In genomic region chr1:26692793-26693490, GRCh38 we compare ENCODE assay signal across 1 cellular context.
TF ChIP-seq lines count a peak whose summit lies in the region.

No MANE protein-coding gene starts in this region.

TF ChIP-seq in SK-N-SH, 30 proteins besides CTCF, POLR2A, EP300 and RAD21 (continued from another document):
- TF ChIP-seq RXRA (IDR thresholded peaks at IDR 0.05; ENCODE audit: borderline replicate concordance, low read depth) (no peak; the same call in 1 of the 2 replicates), FOSL2 (IDR thresholded peaks at IDR 0.05; ENCODE audit: borderline replicate concordance, low read depth) (no peak), IRF3 (IDR thresholded peaks at IDR 0.05; ENCODE audit: low read depth, low read length) (no peak), RFX5 (IDR thresholded peaks at IDR 0.05; ENCODE audit: low read length) (peak; percentile 86), ELF1 (IDR thresholded peaks at IDR 0.05) (peak; percentile 49; the same call in 1 of the 2 replicates), USF1 (IDR thresholded peaks at IDR 0.05; ENCODE audit: borderline replicate concordance, low read depth) (peak; percentile 59; the same call in 1 of the 2 replicates), REST (IDR thresholded peaks at IDR 0.05; ENCODE audit: low read depth, low read length) (peak; percentile 67), SIN3A (IDR thresholded peaks at IDR 0.05; ENCODE audit: borderline replicate concordance, low read depth, low read length) (peak; percentile 82; the same call in 1 of the 2 replicates), FOXM1 (IDR thresholded peaks at IDR 0.05; ENCODE audit: low read depth) (0 out of 2 replicates have a peak, but pooled peaks have one; percentile 32), MXI1 (IDR thresholded peaks at IDR 0.05; ENCODE audit: low read depth, low read length) (peak; percentile 44; the same call in 1 of the 2 replicates)
